Comparison of ENCODE assay signal across 2 cellular contexts in the genomic region with DNA sequence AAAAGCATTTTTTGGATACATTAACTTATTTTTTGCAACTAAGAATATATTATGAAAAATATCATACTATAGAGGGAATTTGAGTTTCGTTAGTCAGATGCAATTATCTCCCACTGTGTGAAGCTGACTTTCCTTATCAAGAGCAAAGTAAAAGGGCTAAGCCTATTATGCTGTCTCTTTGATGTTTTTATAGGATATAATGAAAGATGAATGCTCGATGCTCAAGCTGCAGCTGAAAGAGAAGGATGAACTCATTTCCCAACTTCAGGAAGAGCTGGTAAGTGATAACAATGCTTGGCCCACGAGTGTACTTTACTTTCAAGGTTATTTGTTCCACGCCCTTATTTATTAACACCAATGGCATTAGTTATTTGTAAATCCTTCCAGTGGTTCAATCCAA.
TF ChIP-seq lines count a peak whose summit lies in the region.

No MANE protein-coding gene starts in this region.

TF ChIP-seq in H1, 55 proteins besides CTCF, POLR2A, EP300 and RAD21 (continued from another document):
- TF ChIP-seq SIX5 (IDR thresholded peaks at IDR 0.05; ENCODE audit: low read depth, low read length) (no peak), TEAD4 (IDR thresholded peaks at IDR 0.05; ENCODE audit: low read depth, low read length) (no peak), ASH2L (IDR thresholded peaks at IDR 0.05; ENCODE audit: low read length) (no peak), POU5F1 (IDR thresholded peaks at IDR 0.05; ENCODE audit: low read depth, low read length) (no peak), EGR1 (IDR thresholded peaks at IDR 0.05; ENCODE audit: borderline replicate concordance, low read depth, low read length) (no peak), MAFK (IDR thresholded peaks at IDR 0.05; ENCODE audit: low read depth, low read length) (no peak), SRF (IDR thresholded peaks at IDR 0.05; ENCODE audit: low read depth, low read length) (no peak)

TF ChIP-seq in endothelial cell of umbilical vein, 7 proteins besides CTCF, POLR2A, EP300 and RAD21 (continued from another document):
- TF ChIP-seq, protein P1, sequence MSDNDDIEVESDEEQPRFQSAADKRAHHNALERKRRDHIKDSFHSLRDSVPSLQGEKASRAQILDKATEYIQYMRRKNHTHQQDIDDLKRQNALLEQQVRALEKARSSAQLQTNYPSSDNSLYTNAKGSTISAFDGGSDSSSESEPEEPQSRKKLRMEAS (IDR thresholded peaks at IDR 0.05; ENCODE audit: insufficient read depth, insufficient read length) = no peak
- TF ChIP-seq JUN (IDR thresholded peaks at IDR 0.05; ENCODE audit: borderline replicate concordance, insufficient read depth, insufficient read length, low read depth) = no peak
- no peak for TF ChIP-seq GATA2 (IDR thresholded peaks at IDR 0.05; ENCODE audit: insufficient read depth, insufficient read length, low read depth, low read length)
- no peak for TF ChIP-seq MYC (IDR thresholded peaks at IDR 0.05; ENCODE audit: low read depth, low read length)
TF ChIP-seq in endothelial cell of umbilical vein: peak in this region for 0.
